1 cellular context compared by ENCODE assay signal in the genomic region with DNA sequence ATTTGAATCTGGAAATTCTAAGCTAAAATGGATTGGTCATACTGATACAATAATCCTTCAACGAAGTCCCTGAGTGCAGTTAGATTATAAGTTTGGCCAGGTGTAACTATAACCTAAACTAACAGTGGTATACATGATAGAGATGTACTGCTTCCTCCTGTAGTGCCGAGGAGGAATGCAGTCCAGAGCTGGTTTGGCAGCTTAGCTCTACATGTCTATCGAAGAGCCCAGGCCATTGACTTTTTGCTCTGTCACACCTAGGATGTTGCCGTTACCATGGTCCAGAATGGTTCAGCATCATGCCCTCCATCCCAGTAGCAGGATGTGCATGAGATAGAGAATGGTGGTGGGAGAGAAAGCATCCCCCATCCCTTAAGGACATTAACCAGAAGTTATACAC.
TF ChIP-seq lines count a peak whose summit lies in the region.

No MANE protein-coding gene starts in this region.

TF ChIP-seq in HCT116, 20 proteins besides CTCF, POLR2A, EP300 and RAD21 (continued from another document):
- TF ChIP-seq, protein P1, sequence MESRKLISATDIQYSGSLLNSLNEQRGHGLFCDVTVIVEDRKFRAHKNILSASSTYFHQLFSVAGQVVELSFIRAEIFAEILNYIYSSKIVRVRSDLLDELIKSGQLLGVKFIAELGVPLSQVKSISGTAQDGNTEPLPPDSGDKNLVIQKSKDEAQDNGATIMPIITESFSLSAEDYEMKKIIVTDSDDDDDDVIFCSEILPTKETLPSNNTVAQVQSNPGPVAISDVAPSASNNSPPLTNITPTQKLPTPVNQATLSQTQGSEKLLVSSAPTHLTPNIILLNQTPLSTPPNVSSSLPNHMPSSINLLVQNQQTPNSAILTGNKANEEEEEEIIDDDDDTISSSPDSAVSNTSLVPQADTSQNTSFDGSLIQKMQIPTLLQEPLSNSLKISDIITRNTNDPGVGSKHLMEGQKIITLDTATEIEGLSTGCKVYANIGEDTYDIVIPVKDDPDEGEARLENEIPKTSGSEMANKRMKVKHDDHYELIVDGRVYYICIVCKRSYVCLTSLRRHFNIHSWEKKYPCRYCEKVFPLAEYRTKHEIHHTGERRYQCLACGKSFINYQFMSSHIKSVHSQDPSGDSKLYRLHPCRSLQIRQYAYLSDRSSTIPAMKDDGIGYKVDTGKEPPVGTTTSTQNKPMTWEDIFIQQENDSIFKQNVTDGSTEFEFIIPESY (IDR thresholded peaks at IDR 0.05; ENCODE audit: extremely low read depth, insufficient replicate concordance, low read length) = no peak
- no peak for TF ChIP-seq FOSL1 (IDR thresholded peaks at IDR 0.05; ENCODE audit: low read depth)
- no peak for TF ChIP-seq TCF7L2 (IDR thresholded peaks at IDR 0.05; ENCODE audit: borderline replicate concordance, extremely low read depth, insufficient read depth, insufficient read length)
- TF ChIP-seq EZH2 (IDR thresholded peaks at IDR 0.05) = no peak
- TF ChIP-seq JUND (IDR thresholded peaks at IDR 0.05) = no peak
- no peak for TF ChIP-seq SRF (IDR thresholded peaks at IDR 0.05; ENCODE audit: low read depth)
